Comparison of ENCODE assay signal across 14 cellular contexts in genomic region chr1:205648212-205648910, GRCh38. TPM values are rescaled to one million over a fixed set of nuclear protein-coding genes. Genes with fewer than 3 reads are reported as not detected.
DNase-seq lines count a peak whose midpoint lies in the region; ATAC-seq and TF ChIP-seq lines count a peak whose summit lies in the region.
"Had no signal": no experiment of that assay in that cellular context is flagged by ENCODE, and none has a peak within 500 bp of the region (broad histone marks: within the 10 kb centered on the region; RNA-seq: fewer than 3 reads in every experiment).

No MANE protein-coding gene starts in this region.

- H3K9me2 ChIP-seq in SK-N-SH, result no peaks in the 10 kb centered on the region

- no peaks in the 10 kb centered on the region for H4K20me1 ChIP-seq in SK-N-SH (ENCODE audit: insufficient read depth)

- no TSS peak for BruUV-seq in Caco-2 (replicated peaks; lab: Mats Ljungman, UMichigan)

- H3K36me3 Mint-ChIP-seq in nephron (ENCODE audit: low read depth) (peaks cover 11% of the 10 kb centered on the region), Caco-2 (ENCODE audit: insufficient read depth, unreplicated experiment) (no peaks in the 10 kb centered on the region)

- H3K4me2 ChIP-seq in SK-N-SH, result no peak overlapping the region

- H3K4me3 Mint-ChIP-seq in nephron (no peak overlapping the region), Caco-2 (ENCODE audit: unreplicated experiment) (no peak overlapping the region)
- H3K4me3 Mint-ChIP-seq: activated T-cell treated with anti-CD3 and anti-CD28 coated beads, Interleukin-2, amount 50 U/mL, for 4 hours had no signal

- no peaks in the 10 kb centered on the region for H3F3A ChIP-seq in SK-N-SH (replicated peaks; ENCODE audit: insufficient read depth)

- no peak overlapping the region for H3K27ac ChIP-seq in SK-N-SH (ENCODE audit: low read depth in 2 of 2, low read length in 1 of 2)
- H3K27ac ChIP-seq: adrenal gland had no signal

- POLR2A ChIA-PET in SK-N-SH (lab: Yijun Ruan, JAX) (no interaction called here), Caco-2 (lab: Charles Lee) (no interaction called here)

- no peak overlapping the region for H3K4me3 ChIP-seq in SK-N-SH (ENCODE audit: low read depth in 2 of 2, low read length in 1 of 2)
- no peak overlapping the region for H3K4me3 ChIP-seq in Caco-2 (ENCODE audit: low read depth, low read length)
- H3K4me3 ChIP-seq: adrenal gland had no signal

- H3K9me3 Mint-ChIP-seq in nephron (no peaks in the 10 kb centered on the region), Caco-2 (ENCODE audit: unreplicated experiment) (no peaks in the 10 kb centered on the region)
- H3K9me3 Mint-ChIP-seq: activated T-cell treated with anti-CD3 and anti-CD28 coated beads, Interleukin-2, amount 50 U/mL, for 4 hours had no signal

- TF ChIP-seq CTCF in SK-N-SH (IDR thresholded peaks at IDR 0.05) (no peak), nephron (IDR thresholded peaks at IDR 0.05; ENCODE audit: unreplicated experiment in 3 of 3) (no peak), GM13976 (IDR thresholded peaks at IDR 0.05; ENCODE audit: borderline replicate concordance, control extremely low read depth, extremely low read depth, insufficient read depth, missing control alignments) (no peak), Caco-2 (IDR thresholded peaks at IDR 0.05; ENCODE audit: insufficient read depth in 1 of 2, low read depth in 1 of 2, low read length in 1 of 2, severe bottlenecking in 1 of 2, unreplicated experiment in 1 of 2) (no peak)

- H3K27me3 ChIP-seq in SK-N-SH (ENCODE audit: insufficient read depth) (no peaks in the 10 kb centered on the region), Caco-2 (replicated peaks; ENCODE audit: control insufficient read depth, insufficient read depth, low read length) (no peaks in the 10 kb centered on the region)
- H3K27me3 ChIP-seq: adrenal gland, BE2C had no signal

- peaks cover 21% of the 10 kb centered on the region for H3K4me1 Mint-ChIP-seq in nephron
- no peaks in the 10 kb centered on the region for H3K4me1 Mint-ChIP-seq in Caco-2 (ENCODE audit: low read depth, unreplicated experiment)

- in situ Hi-C loops in GM13976 (cut with MboI; ENCODE audit: low sequenced_read_pairs, unreplicated experiment), result loop anchor here (10.0 kb wide), 1 partner anchor 124 kb away; no protein-coding TSS in a partner anchor

- CTCF ChIA-PET in SK-N-SH (lab: Yijun Ruan, JAX), result interaction anchor here (0.8 to 3.4 kb wide), 6 partner anchors 10 to 329 kb away, joined by 3 to 28 read pairs (median 4); no protein-coding TSS in a partner anchor
- CTCF ChIA-PET in Caco-2 (lab: Charles Lee), result interaction anchor here (2.1 kb wide), 1 partner anchor 10 kb away, joined by 10 read pairs; no protein-coding TSS in a partner anchor

- no peak for ATAC-seq in HG03521 (IDR thresholded peaks at IDR 0.05; ENCODE audit: unreplicated experiment)
- ATAC-seq: activated T-cell treated with anti-CD3 and anti-CD28 coated beads, Interleukin-2, amount 50 U/mL, for 4 hours had no signal

- TF ChIP-seq EP300 in SK-N-SH (IDR thresholded peaks at IDR 0.05; ENCODE audit: borderline replicate concordance in 1 of 2, low read depth in 1 of 2, low read length in 1 of 2), result no peak

- intact Hi-C loops in Caco-2 (cut with micrococcal nuclease; ENCODE audit: unreplicated experiment), result no loop called here

- H3K27me3 Mint-ChIP-seq in nephron (ENCODE audit: low read depth), result peaks cover 4% of the 10 kb centered on the region
- H3K27me3 Mint-ChIP-seq in Caco-2 (ENCODE audit: insufficient read depth, unreplicated experiment), result no peaks in the 10 kb centered on the region

- H3K9me3 ChIP-seq in SK-N-SH (no peaks in the 10 kb centered on the region), Caco-2 (no peaks in the 10 kb centered on the region)
- H3K9me3 ChIP-seq: adrenal gland, BE2C had no signal

- TF ChIP-seq RAD21 in SK-N-SH (IDR thresholded peaks at IDR 0.05; ENCODE audit: low read length), result no peak

- no peak overlapping the region for H2AFZ ChIP-seq in SK-N-SH (ENCODE audit: low read depth)

- DNase-seq in ELF-1 (ENCODE audit: low read depth, low spot score) (peak; percentile 48), NCI-H2029 treated with DMSO at 0.1 percent for 48 hours (lab: John Stamatoyannopoulos, UW) (peak; percentile 81), SK-N-SH (peak; percentile 27), GM13976 (ENCODE audit: low spot score) (no peak), Caco-2 (no peak)
- no peak for DNase-seq in activated CD8-positive, alpha-beta memory T cell treated with anti-CD3 and anti-CD28 coated beads, Interleukin-2, amount 50 U/mL, for 48 hours
- DNase-seq: activated T-cell treated with anti-CD3 and anti-CD28 coated beads, Interleukin-2, amount 50 U/mL, for 4 hours; adrenal gland; BE2C; KG1; retina; SIG-M5 had no signal

- WGBS in SK-N-SH (ENCODE audit: low lambda C conversion rate), result 79% methylated on average over 6 of the region's 7 CpGs

- no peak overlapping the region for H3K9ac ChIP-seq in SK-N-SH

- H3K4me1 ChIP-seq in SK-N-SH (ENCODE audit: control insufficient read depth in 1 of 2, insufficient read depth in 2 of 2, low read depth in 1 of 2, low read length in 1 of 2) (no peaks in the 10 kb centered on the region; a peak in 1 of 4 replicates), Caco-2 (no peaks in the 10 kb centered on the region)
- H3K4me1 ChIP-seq: adrenal gland, BE2C had no signal

- H3K79me2 ChIP-seq in SK-N-SH (ENCODE audit: insufficient read depth), result no peaks in the 10 kb centered on the region

- peak overlapping the region in 2 of 3 experiments; percentile 5 to 83 for H3K27ac Mint-ChIP-seq in nephron
- no peak overlapping the region for H3K27ac Mint-ChIP-seq in Caco-2 (ENCODE audit: unreplicated experiment)

- H3K36me3 ChIP-seq in SK-N-SH (replicated peaks in 1 of 2; ENCODE audit: control insufficient read depth in 1 of 2, insufficient read depth in 2 of 2, low read length in 1 of 2), result peaks cover 0 to 3% of the 10 kb centered on the region in 2 experiments
- H3K36me3 ChIP-seq in Caco-2 (ENCODE audit: control insufficient read depth, insufficient read depth, low read length), result no peaks in the 10 kb centered on the region
- H3K36me3 ChIP-seq: adrenal gland, BE2C had no signal

TF ChIP-seq in SK-N-SH, 30 proteins besides CTCF, POLR2A, EP300 and RAD21:
- TF ChIP-seq RFX5 (IDR thresholded peaks at IDR 0.05; ENCODE audit: low read length) (no peak), PBX3 (IDR thresholded peaks at IDR 0.05) (0 out of 2 replicates have a peak, but pooled peaks have one; percentile 5)

RNA-seq across cellular contexts. Expression of gene ELK4, which starts 16.6 kb away (rescaled TPM):
- polyA plus RNA-seq in SK-N-SH (2012; rRNA removed), result 2.6 and 3.8 TPM in 2 replicates
- 4.0 and 5.0 TPM in 2 replicates for polyA plus RNA-seq in SK-N-SH (2012; cell fraction: cytosol; rRNA removed)
- 5.6 and 9.0 TPM in 2 replicates for polyA plus RNA-seq in SK-N-SH (2012; cell fraction: nucleus; rRNA removed)
- total RNA-seq in Caco-2 (2022), result 14.4 and 16.9 TPM in 2 replicates

RNA-seq across cellular contexts. Expression of gene SLC45A3, which starts 31.9 kb away (rescaled TPM):
- 4.6 and 4.7 TPM in 2 replicates for polyA plus RNA-seq in SK-N-SH (2012; rRNA removed)
- polyA plus RNA-seq in SK-N-SH (2012; cell fraction: cytosol; rRNA removed), result 2.3 and 3.6 TPM in 2 replicates
- 5.8 and 6.0 TPM in 2 replicates for polyA plus RNA-seq in SK-N-SH (2012; cell fraction: nucleus; rRNA removed)
- total RNA-seq in Caco-2 (2022), result 5.5 TPM in 2 replicates

Comparison
In these comparisons a context has a peak if more than half of its experiments do, and no peak if none do; other contexts are left out.
1. DNase-seq: peak in ELF-1 (single experiment), NCI-H2029 treated with DMSO at 0.1 percent for 48 hours (single experiment) and SK-N-SH (single experiment); none in activated CD8-positive, alpha-beta memory T cell treated with anti-CD3 and anti-CD28 coated beads, Interleukin-2, amount 50 U/mL, for 48 hours (single experiment), GM13976 (single experiment) and Caco-2 (0 of 2).